In the genomic region with DNA sequence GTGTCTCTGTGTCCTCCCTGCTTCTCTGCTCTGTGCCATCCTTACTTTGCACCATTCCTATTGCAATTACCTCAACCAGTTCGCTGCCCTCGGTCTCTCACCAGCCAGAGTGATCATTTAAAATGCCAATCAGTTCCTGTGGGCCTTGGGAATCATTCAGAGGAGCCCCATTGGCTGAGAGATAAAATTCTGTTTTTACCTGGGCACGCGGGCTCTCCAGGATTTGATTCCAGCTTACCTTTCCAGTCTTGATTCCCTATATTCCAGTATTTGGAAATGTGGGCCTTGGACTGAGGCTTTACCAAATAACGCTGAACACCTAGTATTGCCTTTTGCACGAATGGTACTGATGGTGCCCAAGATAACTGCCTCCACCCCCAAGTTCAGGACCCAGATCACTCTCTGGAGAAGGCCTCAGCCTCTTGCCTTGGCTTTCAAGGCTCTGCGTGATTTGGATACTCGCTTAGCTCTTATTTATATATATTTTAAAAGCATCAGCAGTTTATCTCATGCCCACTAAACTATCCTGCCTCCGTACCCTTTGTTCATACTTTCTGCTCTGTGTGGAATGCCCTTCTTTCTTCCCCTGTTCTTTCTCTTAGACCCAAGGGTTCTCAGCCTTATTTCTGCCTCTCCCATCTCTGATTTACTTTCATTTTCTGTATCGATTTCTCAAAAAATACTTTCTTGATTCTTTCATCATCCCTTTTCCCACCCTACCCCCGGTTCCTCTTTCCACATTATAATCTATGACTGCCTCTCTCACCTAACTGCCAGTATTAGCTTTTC, we compare ENCODE assay signal across 8 cellular contexts. TPM values are rescaled to one million over a fixed set of nuclear protein-coding genes. Genes with fewer than 3 reads are reported as not detected.
DNase-seq lines count a peak whose midpoint lies in the region; ATAC-seq, FAIRE-seq and TF ChIP-seq lines count a peak whose summit lies in the region.

No MANE protein-coding gene starts in this region.

- peaks cover 40% of the 10 kb centered on the region for H3K79me2 ChIP-seq in OCI-LY3 (ENCODE audit: low read length)

- peak overlapping the region; percentile 92 for H3K9ac ChIP-seq in OCI-LY3 (ENCODE audit: low read length)

- peaks cover 39% of the 10 kb centered on the region for H3K36me3 ChIP-seq in OCI-LY3 (replicated peaks; ENCODE audit: low read depth, low read length)
- peaks cover 9% of the 10 kb centered on the region for H3K36me3 ChIP-seq in bronchial epithelial cell (ENCODE audit: control insufficient read depth, insufficient read depth, low read length)
- peaks cover 44% of the 10 kb centered on the region for H3K36me3 ChIP-seq in lower lobe of right lung
- peaks cover 31% of the 10 kb centered on the region for H3K36me3 ChIP-seq in upper lobe of right lung

- peak; percentile 24 to 60 for DNase-seq in NCI-H526 (lab: John Stamatoyannopoulos, UW)
- no peak for DNase-seq in NCI-H526 treated with DMSO at 0.1 percent for 48 hours (lab: John Stamatoyannopoulos, UW)
- DNase-seq in bronchial epithelial cell (ENCODE audit: low read depth), result peak; percentile 15
- no peak for DNase-seq in lower lobe of right lung
- DNase-seq in upper lobe of right lung, result no peak
- no peak for DNase-seq in DMS114 treated with DMSO at 0.1 percent for 48 hours (lab: John Stamatoyannopoulos, UW; ENCODE audit: unreplicated experiment)

- ATAC-seq in lower lobe of right lung, result peak in 1 of 2 donors; percentile 3
- no peak for ATAC-seq in upper lobe of right lung
- no peak for ATAC-seq in GM18907 (IDR thresholded peaks at IDR 0.05; ENCODE audit: unreplicated experiment)

- H3K4me1 ChIP-seq in OCI-LY3 (ENCODE audit: low read length) (peaks cover 19% of the 10 kb centered on the region), lower lobe of right lung (peaks cover 25% of the 10 kb centered on the region), upper lobe of right lung (peaks cover 24% of the 10 kb centered on the region)

- H3K4me2 ChIP-seq in OCI-LY3 (ENCODE audit: low read length), result peak overlapping the region; percentile 82

- peak overlapping the region; percentile 84 for H3K4me3 ChIP-seq in OCI-LY3 (ENCODE audit: low read length)
- H3K4me3 ChIP-seq in bronchial epithelial cell (ENCODE audit: low read depth, low read length), result peak overlapping the region; percentile 69
- H3K4me3 ChIP-seq in lower lobe of right lung, result peak overlapping the region; percentile 89
- H3K4me3 ChIP-seq in upper lobe of right lung, result peak overlapping the region; percentile 82

- H3K27me3 ChIP-seq in OCI-LY3 (ENCODE audit: low read depth, low read length) (no peaks in the 10 kb centered on the region), bronchial epithelial cell (ENCODE audit: control insufficient read depth, insufficient read depth, low read length) (no peaks in the 10 kb centered on the region), lower lobe of right lung (ENCODE audit: low read depth) (no peaks in the 10 kb centered on the region), upper lobe of right lung (no peaks in the 10 kb centered on the region)

- no peak overlapping the region for H2AFZ ChIP-seq in OCI-LY3 (ENCODE audit: low read depth, low read length)

- H3K9me3 ChIP-seq in OCI-LY3 (ENCODE audit: insufficient read depth, low read length), result no peaks in the 10 kb centered on the region
- H3K9me3 ChIP-seq in lower lobe of right lung, result no peaks in the 10 kb centered on the region
- no peaks in the 10 kb centered on the region for H3K9me3 ChIP-seq in upper lobe of right lung

- no peak for FAIRE-seq in bronchial epithelial cell (lab: Jason Lieb, UNC)

- 0 out of 2 replicates have a peak, but pooled peaks cover 6% of the 10 kb centered on the region for H4K20me1 ChIP-seq in OCI-LY3 (ENCODE audit: insufficient read depth, low read length)

- TF ChIP-seq CTCF in OCI-LY3 (IDR thresholded peaks at IDR 0.05; ENCODE audit: low read depth, low read length) (no peak), bronchial epithelial cell (IDR thresholded peaks at IDR 0.05; ENCODE audit: insufficient read depth, low read length, severe bottlenecking) (no peak), lower lobe of right lung (IDR thresholded peaks at IDR 0.05) (no peak), upper lobe of right lung (IDR thresholded peaks at IDR 0.05) (no peak)

- H3K27ac ChIP-seq in OCI-LY3 (ENCODE audit: low read length), result peak overlapping the region; percentile 80
- H3K27ac ChIP-seq in lower lobe of right lung, result peak overlapping the region; percentile 93
- peak overlapping the region; percentile 94 for H3K27ac ChIP-seq in upper lobe of right lung

- intact Hi-C loops in lower lobe of right lung (cut with DNase I), result no loop called here
- intact Hi-C loops in upper lobe of right lung (cut with DNase I), result no loop called here

RNA-seq across cellular contexts. Expression of a gene that starts 0.9 kb away (rescaled TPM):
- total RNA-seq in bronchial epithelial cell (141 and 183 TPM in 2 replicates), lower lobe of right lung (130 TPM), upper lobe of right lung (112 TPM)

RNA-seq across cellular contexts. Expression of a gene that starts 24.2 kb away (rescaled TPM):
- total RNA-seq in bronchial epithelial cell (1.3 and 2.4 TPM in 2 replicates), lower lobe of right lung (2.6 TPM), upper lobe of right lung (1.2 TPM)

RNA-seq across cellular contexts. Expression of a gene that starts 33.8 kb away (rescaled TPM):
- 1.2 and 1.3 TPM in 2 replicates for total RNA-seq in bronchial epithelial cell
- total RNA-seq in lower lobe of right lung, result 4.1 TPM
- total RNA-seq in upper lobe of right lung, result 4.1 TPM

Comparison
In these comparisons a context has a peak if more than half of its experiments do, and no peak if none do; other contexts are left out.
1. DNase-seq: peak in NCI-H526 (2 of 2) and bronchial epithelial cell (single experiment); none in NCI-H526 treated with DMSO at 0.1 percent for 48 hours (single experiment), lower lobe of right lung (single experiment), upper lobe of right lung (single experiment) and DMS114 treated with DMSO at 0.1 percent for 48 hours (single experiment).
2. Peak in every context shown above with its lines, with median percentiles within 50 percentile points of each other: H3K27ac ChIP-seq and H3K4me3 ChIP-seq.